ENCODE assay signal across 8 cellular contexts in genomic region chr19:58519087-58519354, GRCh38. TPM values are rescaled to one million over a fixed set of nuclear protein-coding genes. Genes with fewer than 3 reads are reported as not detected.
DNase-seq lines count a peak whose midpoint lies in the region; ATAC-seq and TF ChIP-seq lines count a peak whose summit lies in the region.

No MANE protein-coding gene starts in this region.

- H3K27me3 Mint-ChIP-seq in HFFc6 (ENCODE audit: insufficient read depth) = peaks cover 4% of the 10 kb centered on the region

- no peaks in the 10 kb centered on the region for H3K9me3 Mint-ChIP-seq in HFFc6

- H3K36me3 Mint-ChIP-seq in HFFc6 (ENCODE audit: low read depth) = peaks cover 5% of the 10 kb centered on the region

- peaks cover 9 to 50% of the 10 kb centered on the region in 2 donors for H3K4me1 ChIP-seq in left lung

- ATAC-seq in left lung = peak; percentile 67

- TF ChIP-seq CTCF in HFFc6 (IDR thresholded peaks at IDR 0.05) = peak; percentile 54; the same call in 1 of the 2 replicates
- TF ChIP-seq CTCF in left lung (IDR thresholded peaks at IDR 0.05) = peak in 1 of 2 donors; percentile 40

- H3K4me3 Mint-ChIP-seq in HFFc6 = peak overlapping the region; percentile 95

- H3K4me1 Mint-ChIP-seq in HFFc6 (ENCODE audit: low read depth) = peaks cover 26% of the 10 kb centered on the region

- peak overlapping the region; percentile 77 to 78 for H3K4me3 ChIP-seq in left lung

- H3K36me3 ChIP-seq in left lung = peaks cover 0 to 25% of the 10 kb centered on the region in 2 donors

- H3K9me3 ChIP-seq in left lung = no peaks in the 10 kb centered on the region

- peak overlapping the region; percentile 95 to 97 for H3K27ac ChIP-seq in left lung

- peak overlapping the region; percentile 96 for H3K27ac Mint-ChIP-seq in HFFc6

- peak; percentile 87 for DNase-seq in DMS53 (lab: John Stamatoyannopoulos, UW)
- peak; percentile 60 for DNase-seq in HFFc6
- peak; percentile 49 for DNase-seq in NCI-H345 (lab: John Stamatoyannopoulos, UW)
- peak in 3 of 4 experiments; percentile 15 to 30 (median 30) for DNase-seq in activated CD4-positive, CD25-positive, alpha-beta regulatory T cell (lab: John Stamatoyannopoulos, UW)
- peak; percentile 88 for DNase-seq in dermis blood vessel endothelial cell
- peak in 1 of 2 donors; percentile 65 for DNase-seq in left lung
- peak; percentile 53 for DNase-seq in stimulated activated CD4-positive, alpha-beta T cell treated with anti-CD3 and anti-CD28 coated beads, Interleukin-4, amount 100 ng/mL, for 24 hours
- DNase-seq in occipital lobe (lab: John Stamatoyannopoulos, UW) = no peak

- no peaks in the 10 kb centered on the region for H3K27me3 ChIP-seq in left lung

- intact Hi-C loops in left lung (cut with DNase I) = no loop called here

RNA-seq across cellular contexts. Expression of gene ZBTB45, which starts 0.6 kb away (rescaled TPM):
- 10 to 100 TPM; 15.0 to 17.4 (median 16.7) TPM for total RNA-seq in HFFc6 (2021; fragmentation: NEBNext Ultra II Directional; extraction: Animal tissue kit (Norgen Biotek cat#: 25700))
- 6.1 and 9.3 TPM in 2 replicates for total RNA-seq in dermis blood vessel endothelial cell
- total RNA-seq in left lung = 10 to 100 TPM; 12.7 to 17.7 TPM
- 5.0 TPM for total RNA-seq in occipital lobe

RNA-seq across cellular contexts. Expression of gene SLC27A5, which starts 7.2 kb away (rescaled TPM):
- 1 to 10 TPM; 2.0 to 5.7 (median 2.6) TPM for total RNA-seq in HFFc6 (2021; fragmentation: NEBNext Ultra II Directional; extraction: Animal tissue kit (Norgen Biotek cat#: 25700))
- total RNA-seq in dermis blood vessel endothelial cell (3.7 and 4.1 TPM in 2 replicates), left lung (10 to 100 TPM in 1 of 2 donors, 1 to 10 TPM in 1; 6.2 to 11.8 TPM), occipital lobe (4.1 TPM)

RNA-seq across cellular contexts. Expression of gene TRIM28, which starts 24.8 kb away (rescaled TPM):
- 100 to 1,000 TPM; 376 to 529 (median 445) TPM for total RNA-seq in HFFc6 (2021; fragmentation: NEBNext Ultra II Directional; extraction: Animal tissue kit (Norgen Biotek cat#: 25700))
- 259 and 492 TPM in 2 replicates for total RNA-seq in dermis blood vessel endothelial cell
- total RNA-seq in left lung = 100 to 1,000 TPM; 231 to 261 TPM
- 276 TPM for total RNA-seq in occipital lobe

RNA-seq across cellular contexts. Expression of gene CHMP2A, which starts 35.9 kb away (rescaled TPM):
- 100 to 1,000 TPM; 100 to 126 (median 120) TPM for total RNA-seq in HFFc6 (2021; fragmentation: NEBNext Ultra II Directional; extraction: Animal tissue kit (Norgen Biotek cat#: 25700))
- total RNA-seq in dermis blood vessel endothelial cell (84.6 and 107 TPM in 2 replicates), left lung (100 to 1,000 TPM; 107 to 120 TPM), occipital lobe (47.7 TPM)

RNA-seq across cellular contexts. Expression of gene UBE2M, which starts 39.4 kb away (rescaled TPM):
- 100 to 1,000 TPM in 5 of 6 experiments, 10 to 100 TPM in 1; 91.5 to 114 (median 106) TPM for total RNA-seq in HFFc6 (2021; fragmentation: NEBNext Ultra II Directional; extraction: Animal tissue kit (Norgen Biotek cat#: 25700))
- total RNA-seq in dermis blood vessel endothelial cell (58.9 and 67.6 TPM in 2 replicates), left lung (10 to 100 TPM; 54.9 to 83.4 TPM), occipital lobe (45.5 TPM)
